9 cellular contexts compared by ENCODE assay signal in genomic region chr11:130449996-130450419, GRCh38. TPM values are rescaled to one million over a fixed set of nuclear protein-coding genes. Genes with fewer than 3 reads are reported as not detected.
DNase-seq lines count a peak whose midpoint lies in the region; ATAC-seq and TF ChIP-seq lines count a peak whose summit lies in the region.
"Had no signal": no experiment of that assay in that cellular context is flagged by ENCODE, and none has a peak within 500 bp of the region (broad histone marks: within the 10 kb centered on the region; RNA-seq: fewer than 3 reads in every experiment).

No MANE protein-coding gene starts in this region.

- H3K36me3 ChIP-seq in esophagus (ENCODE audit: control insufficient read depth in 2 of 2, insufficient read depth in 2 of 2, low read length in 1 of 2), result no peaks in the 10 kb centered on the region

- H3K27ac Mint-ChIP-seq in activated T-cell treated with anti-CD3 and anti-CD28 coated beads, Interleukin-2, amount 50 U/mL, for 72 hours, result no peak overlapping the region
- peak overlapping the region; percentile 78 for H3K27ac Mint-ChIP-seq in type B pancreatic cell
- H3K27ac Mint-ChIP-seq: T-helper 1 cell treated with Interleukin-12 subunit alpha and Interleukin-12 subunit beta and Interleukin-4 antibody, amounts not matched to agents 30 μg/mL and 1 μg/mL, for 36 hours had no signal

- no peaks in the 10 kb centered on the region for H3K36me3 Mint-ChIP-seq in activated T-cell treated with anti-CD3 and anti-CD28 coated beads, Interleukin-2, amount 50 U/mL, for 72 hours (ENCODE audit: insufficient read depth in 2 of 2)
- peaks cover 13% of the 10 kb centered on the region for H3K36me3 Mint-ChIP-seq in type B pancreatic cell

- WGBS in esophagus, 2 donors, result 32 to 37% methylated on average over 29 of the region's 29 CpGs

- peak overlapping the region; percentile 34 to 35 for H3K27ac ChIP-seq in esophagus (ENCODE audit: low read depth in 2 of 2, low read length in 1 of 2)

- peaks cover 33% of the 10 kb centered on the region for H3K27me3 Mint-ChIP-seq in activated T-cell treated with anti-CD3 and anti-CD28 coated beads, Interleukin-2, amount 50 U/mL, for 72 hours (ENCODE audit: low read depth)
- H3K27me3 Mint-ChIP-seq in type B pancreatic cell, result peaks cover 51% of the 10 kb centered on the region

- peak overlapping the region; percentile 37 to 59 for H3K4me3 Mint-ChIP-seq in activated T-cell treated with anti-CD3 and anti-CD28 coated beads, Interleukin-2, amount 50 U/mL, for 72 hours
- peak overlapping the region; percentile 97 for H3K4me3 Mint-ChIP-seq in type B pancreatic cell
- H3K4me3 Mint-ChIP-seq: T-helper 1 cell treated with Interleukin-12 subunit alpha and Interleukin-12 subunit beta and Interleukin-4 antibody, amounts not matched to agents 30 μg/mL and 1 μg/mL, for 36 hours had no signal

- peak overlapping the region; percentile 54 to 56 for H3K4me3 ChIP-seq in esophagus (ENCODE audit: low read depth in 1 of 2, low read length in 2 of 2)

- DNase-seq in activated T-cell treated with anti-CD3 and anti-CD28 coated beads, Interleukin-2, amount 50 U/mL, for 72 hours, result no peak
- DNase-seq in activated T-cell treated with anti-CD3 and anti-CD28 coated beads, Interleukin-2, amount 50 U/mL, for 1 hour, result no peak
- DNase-seq in mesenteric fat pad (ENCODE audit: low spot score), result peak; percentile 96
- DNase-seq in type B pancreatic cell (ENCODE audit: extremely low spot score, unreplicated experiment), result peak; percentile 83
- DNase-seq in activated effector memory CD4-positive, alpha-beta T cell treated with anti-CD3 and anti-CD28 coated beads, Interleukin-2, amount 50 U/mL, for 16 hours, result no peak
- no peak for DNase-seq in NK-92 (lab: John Stamatoyannopoulos, UW; ENCODE audit: unreplicated experiment)
- DNase-seq in NCI-H1694 (lab: John Stamatoyannopoulos, UW), result no peak

- H3K27me3 ChIP-seq in esophagus (ENCODE audit: control insufficient read depth in 1 of 2, insufficient read depth in 2 of 2, low read length in 2 of 2), result peaks cover 3% of the 10 kb centered on the region in 2 donors

- peaks cover 4% of the 10 kb centered on the region for H3K4me1 Mint-ChIP-seq in activated T-cell treated with anti-CD3 and anti-CD28 coated beads, Interleukin-2, amount 50 U/mL, for 72 hours (ENCODE audit: low read depth)
- H3K4me1 Mint-ChIP-seq in type B pancreatic cell (ENCODE audit: unreplicated experiment), result peaks cover 19% of the 10 kb centered on the region

- peak; percentile 72 for TF ChIP-seq CTCF in type B pancreatic cell (conservative IDR thresholded peaks at IDR 0.05)

- peaks cover 6 to 8% of the 10 kb centered on the region in 2 donors for H3K4me1 ChIP-seq in esophagus (ENCODE audit: control insufficient read depth in 2 of 2, insufficient read depth in 2 of 2, low read length in 1 of 2)

- no peak for ATAC-seq in activated T-cell treated with anti-CD3 and anti-CD28 coated beads, Interleukin-2, amount 50 U/mL, for 72 hours (replicated peaks in 1 of 2)

- no peaks in the 10 kb centered on the region for H3K9me3 ChIP-seq in esophagus (ENCODE audit: control insufficient read depth in 2 of 2, insufficient read depth in 1 of 2, low read depth in 1 of 2, low read length in 1 of 2)

- no peaks in the 10 kb centered on the region for H3K9me3 Mint-ChIP-seq in activated T-cell treated with anti-CD3 and anti-CD28 coated beads, Interleukin-2, amount 50 U/mL, for 72 hours
- H3K9me3 Mint-ChIP-seq in type B pancreatic cell, result no peaks in the 10 kb centered on the region
- H3K9me3 Mint-ChIP-seq: T-helper 1 cell treated with Interleukin-12 subunit alpha and Interleukin-12 subunit beta and Interleukin-4 antibody, amounts not matched to agents 30 μg/mL and 1 μg/mL, for 36 hours had no signal

RNA-seq across cellular contexts. Expression of gene ADAMTS15, which starts 1.6 kb away (rescaled TPM):
- total RNA-seq in activated T-cell treated with anti-CD3 and anti-CD28 coated beads, Interleukin-2, amount 50 U/mL, for 72 hours, result under 1 TPM; 0.05 to 0.07 TPM
- polyA plus RNA-seq in esophagus, result under 1 TPM; 0.53 to 0.61 TPM
- total RNA-seq in mesenteric fat pad (61.2 TPM), type B pancreatic cell (ENCODE audit: low replicate concordance) (2.3 and 22.0 TPM in 2 replicates)

RNA-seq across cellular contexts. Expression of gene ADAMTS8, which starts 21.6 kb away (rescaled TPM):
- not detected for total RNA-seq in activated T-cell treated with anti-CD3 and anti-CD28 coated beads, Interleukin-2, amount 50 U/mL, for 72 hours
- 1 to 10 TPM; 2.2 to 3.1 TPM for polyA plus RNA-seq in esophagus
- 0.42 TPM for total RNA-seq in mesenteric fat pad
- 0.10 and 4.8 TPM in 2 replicates for total RNA-seq in type B pancreatic cell (ENCODE audit: low replicate concordance)

Comparison
In these comparisons a context has a peak if more than half of its experiments do, and no peak if none do; other contexts are left out.
1. DNase-seq: peak in mesenteric fat pad (single experiment) and type B pancreatic cell (single experiment); none in activated T-cell treated with anti-CD3 and anti-CD28 coated beads, Interleukin-2, amount 50 U/mL, for 72 hours (0 of 2), activated T-cell treated with anti-CD3 and anti-CD28 coated beads, Interleukin-2, amount 50 U/mL, for 1 hour (single experiment), activated effector memory CD4-positive, alpha-beta T cell treated with anti-CD3 and anti-CD28 coated beads, Interleukin-2, amount 50 U/mL, for 16 hours (single experiment), NK-92 (single experiment) and NCI-H1694 (single experiment).